ENCODE assay signal across 9 cellular contexts in genomic region chr6:97053643-97054411, GRCh38.
DNase-seq lines count a peak whose midpoint lies in the region; ATAC-seq and TF ChIP-seq lines count a peak whose summit lies in the region.
"Had no signal": no experiment of that assay in that cellular context is flagged by ENCODE, and none has a peak within 500 bp of the region (broad histone marks: within the 10 kb centered on the region; RNA-seq: fewer than 3 reads in every experiment).

No MANE protein-coding gene starts in this region.

- H3K4me3 ChIP-seq in GM06990 (replicated peaks; ENCODE audit: low read depth, low read length) (no peak overlapping the region), parathyroid adenoma (ENCODE audit: low read depth, low read length) (no peak overlapping the region), uterus (no peak overlapping the region)

- H3K9me3 ChIP-seq in parathyroid adenoma (ENCODE audit: control insufficient read depth, low read length) (no peaks in the 10 kb centered on the region), uterus (no peaks in the 10 kb centered on the region)

- no peaks in the 10 kb centered on the region for H3K4me1 ChIP-seq in parathyroid adenoma
- H3K4me1 ChIP-seq in uterus = no peaks in the 10 kb centered on the region

- no peak for ATAC-seq in GM18867 (IDR thresholded peaks at IDR 0.05; ENCODE audit: unreplicated experiment)

- H3K27me3 ChIP-seq in GM06990 (replicated peaks; ENCODE audit: control insufficient read depth, insufficient read depth, low read length) = no peaks in the 10 kb centered on the region
- H3K27me3 ChIP-seq in parathyroid adenoma (ENCODE audit: control insufficient read depth, insufficient read depth, low read length) = no peaks in the 10 kb centered on the region
- H3K27me3 ChIP-seq in uterus = no peaks in the 10 kb centered on the region

- no peak overlapping the region for H3K9ac ChIP-seq in parathyroid adenoma

- DNase-seq in GM06990 (ENCODE audit: extremely low read depth, insufficient read length) = no peak
- DNase-seq in NCI-H2171 (lab: John Stamatoyannopoulos, UW) = peak; percentile 20
- DNase-seq in dermis microvascular lymphatic vessel endothelial cell (ENCODE audit: low read depth in 2 of 2) = peak; percentile 2 to 26
- DNase-seq in ureter (ENCODE audit: low spot score) = no peak
- DNase-seq in uterus = no peak
- DNase-seq in stimulated activated CD4-positive, alpha-beta T cell treated with anti-CD3 and anti-CD28 coated beads, Interleukin-1b, Interleukin-23, amount 100 ng/mL, for 48 hours = no peak
- DNase-seq: activated CD4-positive, alpha-beta T cell treated with anti-CD3 and anti-CD28 coated beads for 48 hours had no signal

- no peak overlapping the region for H3K4me2 ChIP-seq in parathyroid adenoma (ENCODE audit: low read length)

- no peak overlapping the region for H3K27ac ChIP-seq in parathyroid adenoma
- H3K27ac ChIP-seq in uterus = no peak overlapping the region

- no peak overlapping the region for H2AFZ ChIP-seq in parathyroid adenoma

- H3K36me3 ChIP-seq in GM06990 (ENCODE audit: control insufficient read depth, insufficient read depth, low read length) (no peaks in the 10 kb centered on the region), parathyroid adenoma (ENCODE audit: control insufficient read depth, insufficient read depth, low read length) (no peaks in the 10 kb centered on the region), uterus (no peaks in the 10 kb centered on the region)

- intact Hi-C loops in uterus (cut with DNase I; ENCODE audit: low total_unique reads) = no loop called here

- no peaks in the 10 kb centered on the region for H3K79me2 ChIP-seq in parathyroid adenoma

- TF ChIP-seq POLR2A in uterus (IDR thresholded peaks at IDR 0.05) = no peak

- peak; percentile 46 for TF ChIP-seq CTCF in GM06990 (IDR thresholded peaks at IDR 0.05; ENCODE audit: insufficient read depth, low read length, poor library complexity, severe bottlenecking)
- TF ChIP-seq CTCF in parathyroid adenoma (IDR thresholded peaks at IDR 0.05) = peak; percentile 54
- peak in 2 of 4 experiments; percentile 18 to 21 for TF ChIP-seq CTCF in uterus (IDR thresholded peaks at IDR 0.05)

Comparison
In these comparisons a context has a peak if more than half of its experiments do, and no peak if none do; other contexts are left out.
1. DNase-seq: peak in NCI-H2171 (single experiment) and dermis microvascular lymphatic vessel endothelial cell (2 of 2); none in GM06990 (single experiment), ureter (single experiment), uterus (0 of 2) and stimulated activated CD4-positive, alpha-beta T cell treated with anti-CD3 and anti-CD28 coated beads, Interleukin-1b, Interleukin-23, amount 100 ng/mL, for 48 hours (single experiment).